Comparison of ENCODE assay signal across 14 cellular contexts in genomic region chr15:94079968-94080367, GRCh38.
"Had no signal": no experiment of that assay in that cellular context is flagged by ENCODE, and none has a peak within 500 bp of the region (broad histone marks: within the 10 kb centered on the region; RNA-seq: fewer than 3 reads in every experiment).

No MANE protein-coding gene starts in this region.

- H3K36me3 Mint-ChIP-seq: brain; natural killer cell treated with Interleukin-12 subunit alpha and Interleukin-12 subunit beta and Interleukin-15 and Interleukin-18, amount 100 ng/mL, for 72 hours had no signal

- DNase-seq: activated naive CD4-positive, alpha-beta T cell treated with anti-CD3 and anti-CD28 coated beads, Interleukin-2, amount 50 U/mL, for 16 hours; cerebellar nuclear complex; foreskin melanocyte; occipital lobe; sigmoid colon; stimulated activated CD4-positive, alpha-beta T cell treated with anti-CD3 and anti-CD28 coated beads, Interleukin-4, amount 100 ng/mL, for 1 hour; testis had no signal

- H3K4me3 ChIP-seq: heart right ventricle, sigmoid colon, testis had no signal

- H3K36me3 ChIP-seq: heart right ventricle, sigmoid colon had no signal

- H3K9me3 ChIP-seq: heart right ventricle, sigmoid colon, testis had no signal

- H3K27me3 Mint-ChIP-seq: dendritic cell treated with granulocyte-macrophage colony-stimulating factor and Interleukin-4, amounts not matched to agents 40 ng/mL and 50 ng/mL, for 4 days; stimulated activated naive CD8-positive, alpha-beta T cell treated with anti-CD3 and anti-CD28 coated beads, Interleukin-15, Interleukin-2, amounts not matched to agents 100 ng/mL and 50 ng/mL, for 24 hours had no signal

- H3K9me3 Mint-ChIP-seq: activated T-helper 2 cell treated with anti-CD3 and anti-CD28 coated beads, Interferon-gamma antibody, Interleukin-2, Interleukin-4, amounts not matched to agents 10 μg/mL and 5 μg/mL and 100 μg/mL, durations not matched to agents 14 hours and 24 hours and 36 hours; dendritic cell treated with granulocyte-macrophage colony-stimulating factor and Interleukin-4, amounts not matched to agents 40 ng/mL and 50 ng/mL, for 4 days; effector memory CD8-positive, alpha-beta T cell; natural killer cell treated with Interleukin-12 subunit alpha and Interleukin-12 subunit beta and Interleukin-15 and Interleukin-18, amount 100 ng/mL, for 72 hours; stimulated activated naive CD8-positive, alpha-beta T cell treated with anti-CD3 and anti-CD28 coated beads, Interleukin-15, Interleukin-2, amounts not matched to agents 100 ng/mL and 50 ng/mL, for 24 hours had no signal

- H3K27ac ChIP-seq: testis had no signal

- H3K27me3 ChIP-seq: sigmoid colon, testis had no signal

- H3K27ac Mint-ChIP-seq: activated T-helper 2 cell treated with anti-CD3 and anti-CD28 coated beads, Interferon-gamma antibody, Interleukin-2, Interleukin-4, amounts not matched to agents 10 μg/mL and 5 μg/mL and 100 μg/mL, durations not matched to agents 14 hours and 24 hours and 36 hours; dendritic cell treated with granulocyte-macrophage colony-stimulating factor and Interleukin-4, amounts not matched to agents 40 ng/mL and 50 ng/mL, for 4 days; effector memory CD8-positive, alpha-beta T cell; natural killer cell treated with Interleukin-12 subunit alpha and Interleukin-12 subunit beta and Interleukin-15 and Interleukin-18, amount 100 ng/mL, for 72 hours; stimulated activated naive CD8-positive, alpha-beta T cell treated with anti-CD3 and anti-CD28 coated beads, Interleukin-15, Interleukin-2, amounts not matched to agents 100 ng/mL and 50 ng/mL, for 24 hours had no signal

- H3K4me3 Mint-ChIP-seq: brain; dendritic cell treated with granulocyte-macrophage colony-stimulating factor and Interleukin-4, amounts not matched to agents 40 ng/mL and 50 ng/mL, for 4 days; natural killer cell treated with Interleukin-12 subunit alpha and Interleukin-12 subunit beta and Interleukin-15 and Interleukin-18, amount 100 ng/mL, for 72 hours; stimulated activated naive CD8-positive, alpha-beta T cell treated with anti-CD3 and anti-CD28 coated beads, Interleukin-15, Interleukin-2, amounts not matched to agents 100 ng/mL and 50 ng/mL, for 24 hours had no signal
